1 cellular context compared by ENCODE assay signal in the genomic region with DNA sequence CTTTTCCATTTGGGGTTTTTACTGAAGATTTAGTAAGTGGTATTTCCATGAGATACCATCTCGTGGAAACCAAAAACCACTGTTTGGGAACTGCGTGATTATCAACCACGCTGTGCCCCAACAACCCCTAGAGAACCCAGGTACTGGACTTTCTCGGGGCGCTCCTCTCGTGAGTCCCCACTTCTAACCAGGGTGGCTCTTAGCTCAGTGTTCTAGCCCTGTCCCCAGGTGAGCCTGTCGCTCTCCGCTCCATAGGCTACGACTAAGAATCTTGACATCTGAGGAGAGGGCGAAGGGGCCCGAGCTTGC.
TF ChIP-seq lines count a peak whose summit lies in the region.

No MANE protein-coding gene starts in this region.

TF ChIP-seq in H1, 55 proteins besides CTCF, POLR2A, EP300 and RAD21:
- TF ChIP-seq SAP30 (IDR thresholded peaks at IDR 0.05; ENCODE audit: insufficient read depth, insufficient replicate concordance, low read length) = no peak
- TF ChIP-seq TAF1 (IDR thresholded peaks at IDR 0.05; ENCODE audit: low read depth, low read length) = no peak
